Comparison of ENCODE assay signal across 22 cellular contexts in the genomic region with DNA sequence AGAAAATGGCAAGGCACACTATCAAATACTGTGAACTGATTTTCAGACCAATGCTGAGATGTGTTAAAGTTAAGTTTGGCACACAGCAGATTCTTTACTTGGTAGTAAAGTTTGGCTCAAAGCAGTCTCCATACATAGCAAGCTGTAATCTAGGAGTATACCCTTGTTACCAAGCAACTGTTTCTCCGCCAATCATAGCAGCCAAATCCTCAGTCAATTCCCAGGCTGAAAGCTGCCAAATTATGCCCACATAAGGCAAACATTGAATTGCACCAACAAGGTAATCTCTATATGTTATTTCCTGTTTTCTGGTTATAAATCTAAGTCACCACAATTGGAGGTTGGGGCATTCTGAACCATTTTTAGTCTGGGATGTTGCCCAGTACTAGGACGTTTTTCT.
"Had no signal": no experiment of that assay in that cellular context is flagged by ENCODE, and none has a peak within 500 bp of the region (broad histone marks: within the 10 kb centered on the region; RNA-seq: fewer than 3 reads in every experiment).

No MANE protein-coding gene starts in this region.

- H3K27ac ChIP-seq: body of pancreas, epithelial cell of prostate, esophagus squamous epithelium, ovary, right lobe of liver, thoracic aorta, upper lobe of right lung had no signal

- H3K4me3 ChIP-seq: body of pancreas, esophagus squamous epithelium, ovary, right lobe of liver, thoracic aorta, upper lobe of right lung had no signal

- ATAC-seq: activated CD4-positive, alpha-beta T cell treated with anti-CD3 and anti-CD28 coated beads for 36 hours; activated CD8-positive, alpha-beta memory T cell treated with anti-CD3 and anti-CD28 coated beads, Interleukin-2, amount 10 ng/mL, durations not matched to agents 7 days and 5 days; activated CD8-positive, alpha-beta T cell treated with anti-CD3 and anti-CD28 coated beads, Interleukin-2, amount 10 ng/mL, durations not matched to agents 7 days and 5 days; body of pancreas; naive thymus-derived CD4-positive, alpha-beta T cell; right lobe of liver; upper lobe of right lung had no signal

- H3K27ac Mint-ChIP-seq: activated CD4-positive, alpha-beta T cell treated with anti-CD3 and anti-CD28 coated beads for 36 hours; activated CD8-positive, alpha-beta memory T cell treated with anti-CD3 and anti-CD28 coated beads, Interleukin-2, amount 10 ng/mL, durations not matched to agents 7 days and 5 days; activated CD8-positive, alpha-beta T cell treated with anti-CD3 and anti-CD28 coated beads, Interleukin-2, amount 10 ng/mL, durations not matched to agents 7 days and 5 days; activated naive CD8-positive, alpha-beta T cell; activated T-helper 2 cell treated with anti-CD3 and anti-CD28 coated beads, Interferon-gamma antibody, Interleukin-2, Interleukin-4, amounts not matched to agents 10 μg/mL and 5 μg/mL and 100 μg/mL, durations not matched to agents 14 hours and 24 hours and 36 hours; mesothelial cell of epicardium; naive thymus-derived CD4-positive, alpha-beta T cell; progenitor cell of endocrine pancreas; stimulated activated naive CD8-positive, alpha-beta T cell treated with anti-CD3 and anti-CD28 coated beads, Interleukin-15, Interleukin-2, amounts not matched to agents 100 ng/mL and 50 ng/mL, for 24 hours had no signal

- H3K9me3 ChIP-seq: body of pancreas, esophagus squamous epithelium, ovary, right lobe of liver, thoracic aorta, upper lobe of right lung had no signal

- H3K36me3 Mint-ChIP-seq: activated CD8-positive, alpha-beta memory T cell treated with anti-CD3 and anti-CD28 coated beads, Interleukin-2, amount 10 ng/mL, durations not matched to agents 7 days and 5 days; activated naive CD8-positive, alpha-beta T cell; mesothelial cell of epicardium; naive thymus-derived CD4-positive, alpha-beta T cell had no signal

- H3K4me3 Mint-ChIP-seq: activated CD4-positive, alpha-beta T cell treated with anti-CD3 and anti-CD28 coated beads for 36 hours; activated CD8-positive, alpha-beta memory T cell treated with anti-CD3 and anti-CD28 coated beads, Interleukin-2, amount 10 ng/mL, durations not matched to agents 7 days and 5 days; activated CD8-positive, alpha-beta T cell treated with anti-CD3 and anti-CD28 coated beads, Interleukin-2, amount 10 ng/mL, durations not matched to agents 7 days and 5 days; activated naive CD8-positive, alpha-beta T cell; mesothelial cell of epicardium; naive thymus-derived CD4-positive, alpha-beta T cell; stimulated activated naive CD8-positive, alpha-beta T cell treated with anti-CD3 and anti-CD28 coated beads, Interleukin-15, Interleukin-2, amounts not matched to agents 100 ng/mL and 50 ng/mL, for 24 hours had no signal

- DNase-seq: activated CD4-positive, alpha-beta T cell treated with anti-CD3 and anti-CD28 coated beads for 36 hours; activated CD4-positive, CD25-positive, alpha-beta regulatory T cell; activated CD8-positive, alpha-beta memory T cell treated with anti-CD3 and anti-CD28 coated beads, Interleukin-2, amount 10 ng/mL, durations not matched to agents 7 days and 5 days; activated CD8-positive, alpha-beta T cell treated with anti-CD3 and anti-CD28 coated beads, Interleukin-2, amount 10 ng/mL, durations not matched to agents 7 days and 5 days; activated T-cell treated with anti-CD3 and anti-CD28 coated beads, Interleukin-2, amount 50 U/mL, for 48 hours; body of pancreas; effector CD8-positive, alpha-beta T cell; esophagus squamous epithelium; foreskin melanocyte; kidney; naive thymus-derived CD4-positive, alpha-beta T cell; ovary; right lobe of liver; stimulated activated CD4-positive, alpha-beta T cell treated with anti-CD3 and anti-CD28 coated beads, Interleukin-2, amount 100 ng/mL, for 48 hours; upper lobe of right lung had no signal

- H3K4me1 Mint-ChIP-seq: activated CD4-positive, alpha-beta T cell treated with anti-CD3 and anti-CD28 coated beads for 36 hours; activated CD8-positive, alpha-beta memory T cell treated with anti-CD3 and anti-CD28 coated beads, Interleukin-2, amount 10 ng/mL, durations not matched to agents 7 days and 5 days; naive thymus-derived CD4-positive, alpha-beta T cell had no signal

- H3K4me1 ChIP-seq: right lobe of liver, upper lobe of right lung had no signal

- H3K27me3 ChIP-seq: body of pancreas, esophagus squamous epithelium, ovary, right lobe of liver, upper lobe of right lung had no signal

- H3K36me3 ChIP-seq: esophagus squamous epithelium, ovary, right lobe of liver, thoracic aorta, upper lobe of right lung had no signal

- H3K27me3 Mint-ChIP-seq: activated CD4-positive, alpha-beta T cell treated with anti-CD3 and anti-CD28 coated beads for 36 hours; activated CD8-positive, alpha-beta memory T cell treated with anti-CD3 and anti-CD28 coated beads, Interleukin-2, amount 10 ng/mL, durations not matched to agents 7 days and 5 days; activated naive CD8-positive, alpha-beta T cell; naive thymus-derived CD4-positive, alpha-beta T cell; progenitor cell of endocrine pancreas; stimulated activated naive CD8-positive, alpha-beta T cell treated with anti-CD3 and anti-CD28 coated beads, Interleukin-15, Interleukin-2, amounts not matched to agents 100 ng/mL and 50 ng/mL, for 24 hours had no signal

- H3K9me3 Mint-ChIP-seq: activated T-helper 2 cell treated with anti-CD3 and anti-CD28 coated beads, Interferon-gamma antibody, Interleukin-2, Interleukin-4, amounts not matched to agents 10 μg/mL and 5 μg/mL and 100 μg/mL, durations not matched to agents 14 hours and 24 hours and 36 hours; mesothelial cell of epicardium; stimulated activated naive CD8-positive, alpha-beta T cell treated with anti-CD3 and anti-CD28 coated beads, Interleukin-15, Interleukin-2, amounts not matched to agents 100 ng/mL and 50 ng/mL, for 24 hours had no signal
